Comparison of ENCODE assay signal across 8 cellular contexts in genomic region chr19:34678085-34678412, GRCh38. TPM values are rescaled to one million over a fixed set of nuclear protein-coding genes. Genes with fewer than 3 reads are reported as not detected.
A peak's percentile ranks its signal among the peaks of the same experiment; 100 is the strongest.
DNase-seq lines count a peak whose midpoint lies in the region; ATAC-seq and TF ChIP-seq lines count a peak whose summit lies in the region.

No MANE protein-coding gene starts in this region.

- TF ChIP-seq CTCF in adrenal gland (IDR thresholded peaks at IDR 0.05) = no peak

- ATAC-seq in activated CD4-positive, alpha-beta T cell treated with anti-CD3 and anti-CD28 coated beads for 36 hours = no peak

- no peak for TF ChIP-seq POLR2A in adrenal gland (IDR thresholded peaks at IDR 0.05)

- CTCF ChIA-PET in activated CD4-positive, alpha-beta T cell treated with anti-CD3 and anti-CD28 coated beads for 36 hours (lab: Charles Lee) = interaction anchor here (0.6 to 1.3 kb wide), 4 partner anchors 12 to 569 kb away, joined by 3 to 6 read pairs (median 4); partner anchors contain the start of gene ZNF181

- intact Hi-C loops in activated CD4-positive, alpha-beta T cell treated with anti-CD3 and anti-CD28 coated beads for 36 hours (cut with DNase I, micrococcal nuclease) = loop anchor here in 1 of 2 experiments (5.0 kb wide), 2 partner anchors 294 to 534 kb away; no protein-coding TSS in a partner anchor
- intact Hi-C loops in adrenal gland (cut with DNase I) = no loop called here

- H3K27me3 Mint-ChIP-seq in activated CD4-positive, alpha-beta T cell treated with anti-CD3 and anti-CD28 coated beads for 36 hours = no peaks in the 10 kb centered on the region

- H3K4me3 Mint-ChIP-seq in activated CD4-positive, alpha-beta T cell treated with anti-CD3 and anti-CD28 coated beads for 36 hours = peak overlapping the region; percentile 81

- peaks cover 58% of the 10 kb centered on the region for H3K36me3 Mint-ChIP-seq in activated CD4-positive, alpha-beta T cell treated with anti-CD3 and anti-CD28 coated beads for 36 hours (ENCODE audit: low read depth)

- 4 to 10% (median 5%) methylated on average over 20 of the region's 20 CpGs for WGBS in adrenal gland, 4 donors

- peaks cover 23% of the 10 kb centered on the region for H3K4me1 Mint-ChIP-seq in activated CD4-positive, alpha-beta T cell treated with anti-CD3 and anti-CD28 coated beads for 36 hours

- peaks cover 27% of the 10 kb centered on the region for H3K9me3 Mint-ChIP-seq in activated CD4-positive, alpha-beta T cell treated with anti-CD3 and anti-CD28 coated beads for 36 hours (ENCODE audit: low read depth)

- H3K27ac Mint-ChIP-seq in activated CD4-positive, alpha-beta T cell treated with anti-CD3 and anti-CD28 coated beads for 36 hours = peak overlapping the region; percentile 91

- H3K27me3 ChIP-seq in adrenal gland (no peaks in the 10 kb centered on the region), layer of hippocampus (ENCODE audit: control insufficient read depth, insufficient read depth, low read length) (no peaks in the 10 kb centered on the region)

- DNase-seq in activated CD4-positive, alpha-beta T cell treated with anti-CD3 and anti-CD28 coated beads for 36 hours = no peak
- no peak for DNase-seq in activated CD4-positive, alpha-beta T cell treated with anti-CD3 and anti-CD28 coated beads, Interleukin-2, amount 50 U/mL, for 1 hour
- DNase-seq in adrenal gland (no peak), T-helper 9 cell (no peak), cerebellum (ENCODE audit: low spot score) (no peak)
- no peak for DNase-seq in NK-92 treated with Interleukin-12 subunit alpha and Interleukin-12 subunit beta, amount 100 ng/mL, for 24 hours (lab: John Stamatoyannopoulos, UW)

- H3K9me3 ChIP-seq in adrenal gland (replicated peaks in 1 of 3) = peaks cover 0 to 16% (median 0%) of the 10 kb centered on the region in 3 donors

- peak overlapping the region in 2 of 4 donors; percentile 82 to 98 for H3K4me3 ChIP-seq in adrenal gland

- H3K36me3 ChIP-seq in adrenal gland (replicated peaks in 1 of 2) = peaks cover 0 to 26% of the 10 kb centered on the region in 2 donors

- H3K27ac ChIP-seq in adrenal gland (peak overlapping the region; percentile 88 to 100 (median 98)), layer of hippocampus (ENCODE audit: low read depth, low read length) (peak overlapping the region; percentile 93), temporal lobe (ENCODE audit: low read depth, low read length) (peak overlapping the region; percentile 91)

- H3K4me1 ChIP-seq in adrenal gland (replicated peaks in 1 of 2) = peaks cover 4 to 30% of the 10 kb centered on the region in 2 donors

- POLR2A ChIA-PET in activated CD4-positive, alpha-beta T cell treated with anti-CD3 and anti-CD28 coated beads for 36 hours (lab: Charles Lee) = interaction anchor here (0.6 to 1.5 kb wide), 6 partner anchors 12 to 414 kb away, joined by 3 to 11 read pairs (median 4); partner anchors contain the start of genes UBA2 and ZNF181

RNA-seq across cellular contexts. Expression of gene ZNF302, which starts 0.6 kb away (rescaled TPM):
- total RNA-seq in activated CD4-positive, alpha-beta T cell treated with anti-CD3 and anti-CD28 coated beads for 36 hours = 10 to 100 TPM; 17.1 to 17.6 TPM
- total RNA-seq in adrenal gland (10 to 100 TPM; 12.7 to 43.1 (median 32.5) TPM), temporal lobe (66.1 TPM), cerebellum (62.4 TPM)
- polyA plus RNA-seq in adrenal gland = 10 to 100 TPM; 26.6 to 43.4 (median 42.8) TPM

RNA-seq across cellular contexts. Expression of gene SCGB2B2, which starts 1.1 kb away (rescaled TPM):
- total RNA-seq in activated CD4-positive, alpha-beta T cell treated with anti-CD3 and anti-CD28 coated beads for 36 hours = under 1 TPM; 0.37 to 0.41 TPM
- total RNA-seq in adrenal gland (1 to 10 TPM in 3 of 8 donors, under 1 TPM in 4, not detected in 1; 0.41 to 2.3 (median 0.95) TPM), temporal lobe (1.2 TPM), cerebellum (1.6 TPM)
- under 1 TPM; 0.27 to 0.72 (median 0.62) TPM for polyA plus RNA-seq in adrenal gland

RNA-seq across cellular contexts. Expression of gene ZNF181, which starts 56.0 kb away (rescaled TPM):
- 1 to 10 TPM; 4.5 TPM for total RNA-seq in activated CD4-positive, alpha-beta T cell treated with anti-CD3 and anti-CD28 coated beads for 36 hours
- 10 to 100 TPM in 7 of 8 donors, 1 to 10 TPM in 1; 9.8 to 30.2 (median 16.7) TPM for total RNA-seq in adrenal gland
- 10 to 100 TPM in 1 of 3 donors, 1 to 10 TPM in 2; 5.9 to 23.0 (median 8.0) TPM for polyA plus RNA-seq in adrenal gland
- 35.9 TPM for total RNA-seq in temporal lobe
- 34.4 TPM for total RNA-seq in cerebellum
